9 cellular contexts compared by ENCODE assay signal in the genomic region with DNA sequence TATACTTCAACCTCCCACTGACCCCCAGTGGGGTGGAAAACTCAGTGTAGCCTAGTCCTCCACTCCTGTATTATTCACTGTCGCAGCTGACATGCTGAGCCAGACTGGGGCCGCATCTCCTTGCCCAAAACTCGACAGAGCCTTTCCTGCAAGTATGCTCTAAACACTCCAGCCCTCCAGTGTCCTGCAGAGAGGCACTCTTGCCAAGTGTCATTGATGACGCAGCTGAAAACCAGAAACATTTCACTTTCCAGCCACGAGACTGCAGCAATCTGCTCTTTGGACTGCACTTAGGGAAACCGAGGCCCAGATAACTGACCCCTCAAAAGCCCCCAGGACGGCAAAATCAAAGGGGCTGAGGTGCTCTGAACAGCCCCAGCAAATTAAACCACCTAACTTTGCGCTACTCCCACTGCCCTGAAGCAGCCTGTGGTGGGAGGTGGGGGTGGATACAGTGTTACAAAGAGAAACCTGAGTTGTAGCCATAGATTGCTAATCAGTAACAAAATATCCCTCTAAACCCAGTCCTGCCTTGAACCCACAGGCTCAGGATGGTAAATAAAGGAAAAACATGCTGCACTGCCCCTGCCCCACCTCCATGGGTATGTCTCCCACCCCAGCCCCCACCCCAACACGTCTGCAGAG. TPM values are rescaled to one million over a fixed set of nuclear protein-coding genes. Genes with fewer than 3 reads are reported as not detected.
A peak's percentile ranks its signal among the peaks of the same experiment; 100 is the strongest.
DNase-seq lines count a peak whose midpoint lies in the region; ATAC-seq, FAIRE-seq and TF ChIP-seq lines count a peak whose summit lies in the region.
"Had no signal": no experiment of that assay in that cellular context is flagged by ENCODE, and none has a peak within 500 bp of the region (broad histone marks: within the 10 kb centered on the region; RNA-seq: fewer than 3 reads in every experiment).

No MANE protein-coding gene starts in this region.

- 42% methylated on average over 9 of the region's 9 CpGs for WGBS in GM12878 (ENCODE audit: insufficient coverage, insufficient replicate concordance, low lambda C conversion rate, missing lambda C conversion rate)
- 20% methylated on average over 9 of the region's 9 CpGs for WGBS in liver

- intact Hi-C loops in GM12878 (cut with micrococcal nuclease; ENCODE audit: unreplicated experiment) = no loop called here

- no peak for FAIRE-seq in GM12878 (lab: Jason Lieb, UNC)
- FAIRE-seq: endometrium had no signal

- in situ Hi-C loops in GM12878 (cut with MboI) = no loop called here

- H3K36me3 ChIP-seq in GM12878 (ENCODE audit: control insufficient read depth in 2 of 2, insufficient read depth in 2 of 2, low read length in 1 of 2) (no peaks in the 10 kb centered on the region), liver (ENCODE audit: control insufficient read depth in 4 of 4, insufficient read depth in 3 of 4, low read depth in 1 of 4, low read length in 3 of 4) (no peaks in the 10 kb centered on the region)

- no peak for ATAC-seq in GM12878
- no peak for ATAC-seq in HG03521 (IDR thresholded peaks at IDR 0.05; ENCODE audit: unreplicated experiment)

- CTCF ChIA-PET in activated CD4-positive, alpha-beta T cell treated with anti-CD3 and anti-CD28 coated beads, Interleukin-2, amount 10 ng/mL, durations not matched to agents 7 days and 5 days (lab: Charles Lee) = interaction anchor here (0.6 kb wide), 1 partner anchor 82 kb away, joined by 4 read pairs; no protein-coding TSS in a partner anchor
- CTCF ChIA-PET in GM12878 (lab: Yijun Ruan, JAX) = interaction anchor here (0.5 to 1.6 kb wide), 4 partner anchors 11 to 27 kb away, joined by 3 to 4 read pairs (median 4); no protein-coding TSS in a partner anchor
- CTCF ChIA-PET in activated CD4-positive, alpha-beta memory T cell treated with anti-CD3 and anti-CD28 coated beads, Interleukin-2, amount 10 ng/mL, durations not matched to agents 7 days and 5 days (lab: Charles Lee) = interaction anchor here (1.2 kb wide), 1 partner anchor 27 kb away, joined by 4 read pairs; no protein-coding TSS in a partner anchor

- no peaks in the 10 kb centered on the region for H3K9me3 ChIP-seq in GM12878 (replicated peaks; ENCODE audit: control insufficient read depth, insufficient read depth, low read length)
- H3K9me3 ChIP-seq in liver (ENCODE audit: control insufficient read depth in 4 of 4, low read length in 3 of 4) = no peaks in the 10 kb centered on the region

- POLR2A ChIA-PET in activated CD4-positive, alpha-beta T cell treated with anti-CD3 and anti-CD28 coated beads, Interleukin-2, amount 10 ng/mL, durations not matched to agents 7 days and 5 days (lab: Charles Lee) = no interaction called here
- POLR2A ChIA-PET in GM12878 (lab: Charles Lee) = interaction anchor here (1.5 kb wide), 1 partner anchor 121 kb away, joined by 3 read pairs; the partner anchor contains the start of gene SETD3
- POLR2A ChIA-PET in activated CD4-positive, alpha-beta memory T cell treated with anti-CD3 and anti-CD28 coated beads, Interleukin-2, amount 10 ng/mL, durations not matched to agents 7 days and 5 days (lab: Charles Lee) = interaction anchor here (1.2 kb wide), 1 partner anchor 83 kb away, joined by 3 read pairs; the partner anchor contains the start of gene CYP46A1

- H3K79me2 ChIP-seq in GM12878 (ENCODE audit: control insufficient read depth, insufficient read depth, low read length) = no peaks in the 10 kb centered on the region

- no peak for TF ChIP-seq POLR2A in GM12878 (IDR thresholded peaks at IDR 0.05; ENCODE audit: low read depth, low read length)

- no peak overlapping the region for H3K27ac Mint-ChIP-seq in activated CD4-positive, alpha-beta T cell treated with anti-CD3 and anti-CD28 coated beads, Interleukin-2, amount 10 ng/mL, durations not matched to agents 7 days and 5 days
- H3K27ac Mint-ChIP-seq in activated CD4-positive, alpha-beta memory T cell treated with anti-CD3 and anti-CD28 coated beads, Interleukin-2, amount 10 ng/mL, durations not matched to agents 7 days and 5 days = no peak overlapping the region

- peaks cover 20% of the 10 kb centered on the region for H3K4me1 Mint-ChIP-seq in activated CD4-positive, alpha-beta T cell treated with anti-CD3 and anti-CD28 coated beads, Interleukin-2, amount 10 ng/mL, durations not matched to agents 7 days and 5 days
- peaks cover 26% of the 10 kb centered on the region for H3K4me1 Mint-ChIP-seq in activated CD4-positive, alpha-beta memory T cell treated with anti-CD3 and anti-CD28 coated beads, Interleukin-2, amount 10 ng/mL, durations not matched to agents 7 days and 5 days

- H2AFZ ChIP-seq in GM12878 (ENCODE audit: control insufficient read depth, low read depth, low read length) = no peak overlapping the region

- H3K4me3 Mint-ChIP-seq in activated CD4-positive, alpha-beta T cell treated with anti-CD3 and anti-CD28 coated beads, Interleukin-2, amount 10 ng/mL, durations not matched to agents 7 days and 5 days = peak overlapping the region; percentile 55
- no peak overlapping the region for H3K4me3 Mint-ChIP-seq in activated CD4-positive, alpha-beta memory T cell treated with anti-CD3 and anti-CD28 coated beads, Interleukin-2, amount 10 ng/mL, durations not matched to agents 7 days and 5 days

- peaks cover 1% of the 10 kb centered on the region for H3K36me3 Mint-ChIP-seq in activated CD4-positive, alpha-beta T cell treated with anti-CD3 and anti-CD28 coated beads, Interleukin-2, amount 10 ng/mL, durations not matched to agents 7 days and 5 days (ENCODE audit: low read depth)
- no peaks in the 10 kb centered on the region for H3K36me3 Mint-ChIP-seq in activated CD4-positive, alpha-beta memory T cell treated with anti-CD3 and anti-CD28 coated beads, Interleukin-2, amount 10 ng/mL, durations not matched to agents 7 days and 5 days (ENCODE audit: low read depth)

- peaks cover 12% of the 10 kb centered on the region for H3K27me3 Mint-ChIP-seq in activated CD4-positive, alpha-beta T cell treated with anti-CD3 and anti-CD28 coated beads, Interleukin-2, amount 10 ng/mL, durations not matched to agents 7 days and 5 days
- peaks cover 5% of the 10 kb centered on the region for H3K27me3 Mint-ChIP-seq in activated CD4-positive, alpha-beta memory T cell treated with anti-CD3 and anti-CD28 coated beads, Interleukin-2, amount 10 ng/mL, durations not matched to agents 7 days and 5 days

- no peak for TF ChIP-seq EP300 in GM12878 (IDR thresholded peaks at IDR 0.05; ENCODE audit: borderline replicate concordance in 1 of 2, control insufficient read depth in 1 of 2, low read depth in 2 of 2, low read length in 2 of 2)

- TF ChIP-seq RAD21 in GM12878 (IDR thresholded peaks at IDR 0.05; ENCODE audit: insufficient read depth, low read depth, low read length) = no peak
- TF ChIP-seq RAD21 in liver (IDR thresholded peaks at IDR 0.05) = peak; percentile 50 to 57

- H3K27ac ChIP-seq in GM12878 (ENCODE audit: control insufficient read depth, insufficient read depth) = no peak overlapping the region
- H3K27ac ChIP-seq in liver (ENCODE audit: low read depth in 1 of 2, low read length in 2 of 2) = peak overlapping the region; percentile 97 to 98

- BruUV-seq in GM12878 (replicated peaks; lab: Mats Ljungman, UMichigan) = TSS peak; percentile 44

- H3K4me3 ChIP-seq in GM12878 (no peak overlapping the region), liver (ENCODE audit: low read depth in 1 of 3, low read length in 3 of 3) (peak overlapping the region; percentile 1 to 87 (median 74))

- no peaks in the 10 kb centered on the region; a peak in 1 of 4 replicates for H3K27me3 ChIP-seq in GM12878 (replicated peaks in 1 of 2; ENCODE audit: control insufficient read depth in 2 of 2, insufficient read depth in 2 of 2, low read length in 1 of 2)
- no peaks in the 10 kb centered on the region for H3K27me3 ChIP-seq in liver (ENCODE audit: control insufficient read depth in 4 of 4, insufficient read depth in 4 of 4, low read length in 3 of 4)

- H3K4me2 ChIP-seq in GM12878 (ENCODE audit: control insufficient read depth, insufficient read depth) = no peak overlapping the region

- no peaks in the 10 kb centered on the region for H3K9me3 Mint-ChIP-seq in activated CD4-positive, alpha-beta T cell treated with anti-CD3 and anti-CD28 coated beads, Interleukin-2, amount 10 ng/mL, durations not matched to agents 7 days and 5 days
- no peaks in the 10 kb centered on the region for H3K9me3 Mint-ChIP-seq in activated CD4-positive, alpha-beta memory T cell treated with anti-CD3 and anti-CD28 coated beads, Interleukin-2, amount 10 ng/mL, durations not matched to agents 7 days and 5 days

- RAD21 ChIA-PET in GM12878 (lab: Charles Lee; ENCODE audit: unreplicated experiment) = interaction anchor here (0.7 to 2.7 kb wide), 2 partner anchors 52 to 120 kb away, joined by 5 to 7 read pairs; partner anchors contain the start of genes CCNK and SETD3

- H3K9ac ChIP-seq in GM12878 (ENCODE audit: control insufficient read depth, insufficient read depth, low read length) = no peak overlapping the region
- H3K9ac ChIP-seq in liver (ENCODE audit: low read depth in 1 of 2, low read length in 2 of 2) = peak overlapping the region; percentile 66 to 97

- TF ChIP-seq CTCF in GM12878 (IDR thresholded peaks at IDR 0.05 in 2 of 3, conservative IDR thresholded peaks at IDR 0.05 in 1 of 3; ENCODE audit: control insufficient read depth in 2 of 3, extremely low read depth in 1 of 3, insufficient read depth in 1 of 3, low read depth in 3 of 3, low read length in 3 of 3) (no peak), liver (IDR thresholded peaks at IDR 0.05; ENCODE audit: low read depth, low read length, missing input control) (no peak)

- no peak for DNase-seq in activated CD4-positive, alpha-beta T cell treated with anti-CD3 and anti-CD28 coated beads, Interleukin-2, amount 10 ng/mL, durations not matched to agents 7 days and 5 days
- no peak for DNase-seq in activated CD4-positive, alpha-beta T cell treated with anti-CD3 and anti-CD28 coated beads for 1 hour
- no peak for DNase-seq in GM12878 (ENCODE audit: low read depth, low spot score)
- DNase-seq in superior temporal gyrus (ENCODE audit: extremely low spot score) = peak; percentile 47
- no peak for DNase-seq in SK-N-DZ (ENCODE audit: low spot score)
- no peak for DNase-seq in activated CD4-positive, alpha-beta memory T cell treated with anti-CD3 and anti-CD28 coated beads, Interleukin-2, amount 10 ng/mL, durations not matched to agents 7 days and 5 days

- H4K20me1 ChIP-seq in GM12878 (ENCODE audit: control insufficient read depth, insufficient read depth) = no peaks in the 10 kb centered on the region

- SMC1A ChIA-PET in GM12878 (lab: Charles Lee; ENCODE audit: uncharacterized antibody, unreplicated experiment) = interaction anchor here (0.7 to 1.7 kb wide), 4 partner anchors 22 to 52 kb away, joined by 3 to 5 read pairs (median 3); no protein-coding TSS in a partner anchor

- H3K4me1 ChIP-seq in GM12878 (ENCODE audit: control insufficient read depth, insufficient read depth, low read length) (peaks cover 11% of the 10 kb centered on the region; the same call in 1 of the 2 replicates), liver (ENCODE audit: control insufficient read depth in 4 of 4, insufficient read depth in 4 of 4, low read length in 3 of 4) (peaks cover 33 to 70% (median 47%) of the 10 kb centered on the region in 4 donors)

RNA-seq across cellular contexts. Expression of gene CCDC85C, which starts 2.6 kb away (rescaled TPM):
- total RNA-seq in activated CD4-positive, alpha-beta T cell treated with anti-CD3 and anti-CD28 coated beads, Interleukin-2, amount 10 ng/mL, durations not matched to agents 7 days and 5 days = 10 to 100 TPM; 10.0 to 10.9 TPM
- 3.0 and 3.1 TPM in 2 replicates for total RNA-seq in GM12878 (2013; cell fraction: nucleolus; rRNA removed)
- total RNA-seq in GM12878 (2014; rRNA removed) (1.6 and 2.1 TPM in 2 replicates), GM12878 (2014; rRNA removed; fragmentation: Illumina TruSeq; extraction: Trizol) (0.92 and 0.94 TPM in 2 replicates), GM12878 (2021) (3.0 and 3.4 TPM in 2 replicates), liver (10 to 100 TPM in 1 of 2 donors, 1 to 10 TPM in 1; 7.1 to 12.1 TPM)
- 1.0 TPM for polyA plus RNA-seq in GM12878 (2011; ENCODE audit: low read depth)
- polyA plus RNA-seq in GM12878 (2011; rRNA removed) (2.1 and 3.6 TPM in 2 replicates), GM12878 (2014; fragmentation: Illumina TruSeq; extraction: Trizol) (0.68 and 1.2 TPM in 2 replicates), GM12878 (2014; fragmentation: Nextera tagmentation; extraction: Ambion mirVana) (under 1 TPM; 0.03 to 0.07 TPM), GM12878 (2014; rRNA removed) (1.8 and 2.9 TPM in 2 replicates), GM12878 (2016; fragmentation: Nextera tagmentation; extraction: Ambion mirVana) (under 1 TPM; 0.15 to 0.19 TPM), liver (10 to 100 TPM in 1 of 2 donors, 1 to 10 TPM in 1; 4.0 to 23.9 TPM)
- polyA plus RNA-seq in GM12878 (2011; cell fraction: cytosol; rRNA removed) = 5.1 and 6.1 TPM in 2 replicates
- 6.0 and 6.8 TPM in 2 replicates for polyA plus RNA-seq in GM12878 (2011; cell fraction: nucleus; rRNA removed)
- 1.3 and 1.5 TPM in 2 replicates for polyA plus RNA-seq in GM12878 (2012)
- 2.9 and 8.9 TPM in 2 replicates for polyA minus RNA-seq in GM12878 (2011; rRNA and poly(A)+ RNA removed)
- 6.1 and 7.9 TPM in 2 replicates for polyA minus RNA-seq in GM12878 (2011; cell fraction: cytosol; rRNA and poly(A)+ RNA removed)
- polyA minus RNA-seq in GM12878 (2011; cell fraction: nucleus; rRNA and poly(A)+ RNA removed) = 1.2 and 2.1 TPM in 2 replicates
- polyA plus RNA-seq in SK-N-DZ (2014; cell fraction: cytosol; rRNA removed) = 20.3 and 23.2 TPM in 2 replicates
- 13.6 and 14.7 TPM in 2 replicates for polyA plus RNA-seq in SK-N-DZ (2014; cell fraction: nucleus; rRNA removed)
- 10 to 100 TPM; 10.2 to 11.7 TPM for total RNA-seq in activated CD4-positive, alpha-beta memory T cell treated with anti-CD3 and anti-CD28 coated beads, Interleukin-2, amount 10 ng/mL, durations not matched to agents 7 days and 5 days

RNA-seq across cellular contexts. Expression of gene HHIPL1, which starts 43.5 kb away (rescaled TPM):
- under 1 TPM in 1 of 2 experiments, not detected in 1; 0.05 TPM for total RNA-seq in activated CD4-positive, alpha-beta T cell treated with anti-CD3 and anti-CD28 coated beads, Interleukin-2, amount 10 ng/mL, durations not matched to agents 7 days and 5 days
- total RNA-seq in GM12878 (2013; cell fraction: nucleolus; rRNA removed) = 1.0 and 1.5 TPM in 2 replicates
- total RNA-seq in GM12878 (2014; rRNA removed) = not detected in 2 replicates
- not detected in 2 replicates for total RNA-seq in GM12878 (2014; rRNA removed; fragmentation: Illumina TruSeq; extraction: Trizol)
- not detected in 2 replicates for total RNA-seq in GM12878 (2021)
- polyA plus RNA-seq in GM12878 (2011; ENCODE audit: low read depth) = not detected
- polyA plus RNA-seq in GM12878 (2011; rRNA removed) = 0.03 TPM in 1 of 2 replicates, not detected in the other
- polyA plus RNA-seq in GM12878 (2011; cell fraction: cytosol; rRNA removed) = 0.03 TPM in 2 replicates
- 0.07 and 0.09 TPM in 2 replicates for polyA plus RNA-seq in GM12878 (2011; cell fraction: nucleus; rRNA removed)
- 0.03 TPM in 1 of 2 replicates, not detected in the other for polyA plus RNA-seq in GM12878 (2012)
- not detected in 2 replicates for polyA plus RNA-seq in GM12878 (2014; fragmentation: Illumina TruSeq; extraction: Trizol)
- polyA plus RNA-seq in GM12878 (2014; fragmentation: Nextera tagmentation; extraction: Ambion mirVana) = not detected
- polyA plus RNA-seq in GM12878 (2014; rRNA removed) = not detected in 2 replicates
- under 1 TPM in 1 of 2 experiments, not detected in 1; 0.09 TPM for polyA plus RNA-seq in GM12878 (2016; fragmentation: Nextera tagmentation; extraction: Ambion mirVana)
- 0.10 TPM in 1 of 2 replicates, not detected in the other for polyA minus RNA-seq in GM12878 (2011; rRNA and poly(A)+ RNA removed)
- polyA minus RNA-seq in GM12878 (2011; cell fraction: cytosol; rRNA and poly(A)+ RNA removed) = not detected in 2 replicates
- polyA minus RNA-seq in GM12878 (2011; cell fraction: nucleus; rRNA and poly(A)+ RNA removed) = 0.10 and 0.12 TPM in 2 replicates
- 1 to 10 TPM; 1.0 to 1.7 TPM for total RNA-seq in liver
- under 1 TPM; 0.96 to 0.99 TPM for polyA plus RNA-seq in liver
- not detected in 2 replicates for polyA plus RNA-seq in SK-N-DZ (2014; cell fraction: cytosol; rRNA removed)
- polyA plus RNA-seq in SK-N-DZ (2014; cell fraction: nucleus; rRNA removed) = not detected in 2 replicates
- total RNA-seq in activated CD4-positive, alpha-beta memory T cell treated with anti-CD3 and anti-CD28 coated beads, Interleukin-2, amount 10 ng/mL, durations not matched to agents 7 days and 5 days = under 1 TPM; 0.08 to 0.10 TPM
